9 cellular contexts compared by ENCODE assay signal in genomic region chr22:42073568-42074152, GRCh38. TPM values are rescaled to one million over a fixed set of nuclear protein-coding genes. Genes with fewer than 3 reads are reported as not detected.
DNase-seq lines count a peak whose midpoint lies in the region; TF ChIP-seq lines count a peak whose summit lies in the region.
"Had no signal": no experiment of that assay in that cellular context is flagged by ENCODE, and none has a peak within 500 bp of the region (broad histone marks: within the 10 kb centered on the region; RNA-seq: fewer than 3 reads in every experiment).

No MANE protein-coding gene starts in this region.

- H3K27ac ChIP-seq in RWPE1 (peak overlapping the region; percentile 55), osteoblast (ENCODE audit: low read depth, low read length) (peak overlapping the region; percentile 84)

- H3K4me1 ChIP-seq in osteoblast (ENCODE audit: insufficient read depth, low read length) = peaks cover 32% of the 10 kb centered on the region

- peak overlapping the region; percentile 84 for H3K4me2 ChIP-seq in osteoblast (ENCODE audit: insufficient read depth, low read length)

- CTCF ChIA-PET in BJ (lab: Yijun Ruan, JAX) = interaction anchor here (0.6 to 1.7 kb wide), 2 partner anchors 12 to 242 kb away, joined by 3 to 4 read pairs; no protein-coding TSS in a partner anchor
- CTCF ChIA-PET in RWPE1 (lab: Yijun Ruan, JAX) = no interaction called here

- peaks cover 25% of the 10 kb centered on the region for H3K79me2 ChIP-seq in osteoblast (ENCODE audit: insufficient read depth, low read length)

- H3K9me3 ChIP-seq in osteoblast (ENCODE audit: low read depth, low read length) = no peaks in the 10 kb centered on the region

- DNase-seq in BJ (ENCODE audit: low read depth) (no peak), RWPE1 (ENCODE audit: low spot score) (no peak), epithelial cell of proximal tubule (ENCODE audit: low read depth) (no peak), osteoblast (ENCODE audit: insufficient read length, low spot score, missing footprints) (peak; percentile 84), LoVo (ENCODE audit: low spot score) (no peak), NCI-H2171 treated with DMSO at 0.1 percent for 48 hours (lab: John Stamatoyannopoulos, UW) (no peak), NCI-H1694 treated with DMSO at 0.1 percent for 48 hours (lab: John Stamatoyannopoulos, UW) (no peak)
- no peak for DNase-seq in activated CD4-positive, CD25-positive, alpha-beta regulatory T cell treated with anti-CD3 and anti-CD28 coated beads, Interleukin-2, amount 50 U/mL, for 72 hours
- DNase-seq: GF-D8 had no signal

- TF ChIP-seq CTCF in BJ (IDR thresholded peaks at IDR 0.05; ENCODE audit: insufficient read depth, low read depth, low read length) (no peak), RWPE1 (conservative IDR thresholded peaks at IDR 0.05; ENCODE audit: low read depth) (no peak), epithelial cell of proximal tubule (conservative IDR thresholded peaks at IDR 0.05; ENCODE audit: low read depth, low read length) (no peak), osteoblast (IDR thresholded peaks at IDR 0.05; ENCODE audit: extremely low read depth, low read depth, low read length) (no peak)

- H3K36me3 ChIP-seq in BJ (ENCODE audit: control insufficient read depth, insufficient read depth, low read length) = peaks cover 12% of the 10 kb centered on the region
- H3K36me3 ChIP-seq in osteoblast (ENCODE audit: insufficient read depth, low read length) = peaks cover 30% of the 10 kb centered on the region

- H2AFZ ChIP-seq in osteoblast (ENCODE audit: low read length) = peak overlapping the region; percentile 70

- no peaks in the 10 kb centered on the region for H3K27me3 ChIP-seq in BJ (ENCODE audit: control insufficient read depth, insufficient read depth, low read length)
- no peaks in the 10 kb centered on the region for H3K27me3 ChIP-seq in osteoblast (ENCODE audit: insufficient read depth, low read length)

- POLR2A ChIA-PET in BJ (lab: Charles Lee) (no interaction called here), RWPE1 (lab: Yijun Ruan, JAX; ENCODE audit: low non-redundant PET) (no interaction called here)

- H4K20me1 ChIP-seq in osteoblast (ENCODE audit: insufficient read depth, low read length) = no peaks in the 10 kb centered on the region

- peak overlapping the region; percentile 82 for H3K4me3 ChIP-seq in BJ (ENCODE audit: low read depth, low read length)
- peak overlapping the region; percentile 63 for H3K4me3 ChIP-seq in epithelial cell of proximal tubule (ENCODE audit: low read depth, low read length)
- peak overlapping the region; percentile 87 for H3K4me3 ChIP-seq in osteoblast (ENCODE audit: insufficient read depth, low read length)

RNA-seq across cellular contexts. Expression of gene PHETA2, which starts 0.4 kb away (rescaled TPM):
- polyA plus RNA-seq in BJ (2011; rRNA removed) = 20.1 and 27.4 TPM in 2 replicates
- 7.4 and 10.4 TPM in 2 replicates for polyA minus RNA-seq in BJ (2011; rRNA and poly(A)+ RNA removed)
- total RNA-seq in epithelial cell of proximal tubule (10.9 and 11.2 TPM in 2 replicates), osteoblast (23.9 and 26.2 TPM in 2 replicates)

RNA-seq across cellular contexts. Expression of gene NAGA, which starts 3.0 kb away (rescaled TPM):
- 41.4 and 68.4 TPM in 2 replicates for polyA plus RNA-seq in BJ (2011; rRNA removed)
- polyA minus RNA-seq in BJ (2011; rRNA and poly(A)+ RNA removed) = 32.8 and 40.9 TPM in 2 replicates
- total RNA-seq in epithelial cell of proximal tubule (38.9 and 41.2 TPM in 2 replicates), osteoblast (35.9 and 44.2 TPM in 2 replicates)

RNA-seq across cellular contexts. Expression of gene SMDT1, which starts 5.8 kb away (rescaled TPM):
- polyA plus RNA-seq in BJ (2011; rRNA removed) = 32.3 and 35.7 TPM in 2 replicates
- polyA minus RNA-seq in BJ (2011; rRNA and poly(A)+ RNA removed) = 3.6 and 10.9 TPM in 2 replicates
- total RNA-seq in epithelial cell of proximal tubule = 1.1 and 3.0 TPM in 2 replicates
- total RNA-seq in osteoblast = 4.7 and 7.7 TPM in 2 replicates

RNA-seq across cellular contexts. Expression of gene NDUFA6, which starts 16.9 kb away (rescaled TPM):
- polyA plus RNA-seq in BJ (2011; rRNA removed) = 76.0 and 85.6 TPM in 2 replicates
- 13.2 and 20.6 TPM in 2 replicates for polyA minus RNA-seq in BJ (2011; rRNA and poly(A)+ RNA removed)
- total RNA-seq in epithelial cell of proximal tubule = 91.0 and 108 TPM in 2 replicates
- 33.0 and 41.6 TPM in 2 replicates for total RNA-seq in osteoblast

RNA-seq across cellular contexts. Expression of gene CYP2D6, which starts 57.0 kb away (rescaled TPM):
- polyA plus RNA-seq in BJ (2011; rRNA removed) = 0.54 and 0.77 TPM in 2 replicates
- 0.14 TPM in 1 of 2 replicates, not detected in the other for polyA minus RNA-seq in BJ (2011; rRNA and poly(A)+ RNA removed)
- 0.14 and 0.29 TPM in 2 replicates for total RNA-seq in epithelial cell of proximal tubule
- total RNA-seq in osteoblast = 0.29 and 0.36 TPM in 2 replicates
